Comparison of ENCODE assay signal across 8 cellular contexts in genomic region chr5:176388341-176389113, GRCh38. TPM values are rescaled to one million over a fixed set of nuclear protein-coding genes. Genes with fewer than 3 reads are reported as not detected.
A peak's percentile ranks its signal among the peaks of the same experiment; 100 is the strongest.
DNase-seq lines count a peak whose midpoint lies in the region; ATAC-seq and TF ChIP-seq lines count a peak whose summit lies in the region.

A gene with protein sequence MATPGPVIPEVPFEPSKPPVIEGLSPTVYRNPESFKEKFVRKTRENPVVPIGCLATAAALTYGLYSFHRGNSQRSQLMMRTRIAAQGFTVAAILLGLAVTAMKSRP (plus strand): TSS chr5:176388751. CDS start chr5:176388820, 69 bp downstream.
Gene NOP16, minus strand, starts transcription at chr5:176388598. Its CDS starts 59 bp downstream, at chr5:176388539.

- H3K9me3 Mint-ChIP-seq in activated T-cell treated with anti-CD3 and anti-CD28 coated beads, Interleukin-2, amount 50 U/mL, for 4 hours = no peaks in the 10 kb centered on the region

- H3K4me3 Mint-ChIP-seq in activated T-cell treated with anti-CD3 and anti-CD28 coated beads, Interleukin-2, amount 50 U/mL, for 4 hours = peak within 1 kb of the TSS; percentile 100

- H3K27ac ChIP-seq in Panc1 (ENCODE audit: low read length) (peak within 1 kb of the TSS; percentile 100), muscle layer of colon (ENCODE audit: low read depth, low read length) (peak within 1 kb of the TSS; percentile 98)

- DNase-seq in DMS53 (lab: John Stamatoyannopoulos, UW) (peak; percentile 100), KG1 (lab: John Stamatoyannopoulos, UW) (peak; percentile 98), Panc1 (ENCODE audit: low read depth, low spot score) (peak; percentile 98)
- DNase-seq in activated T-cell treated with anti-CD3 and anti-CD28 coated beads, Interleukin-2, amount 50 U/mL, for 4 hours = peak; percentile 99
- DNase-seq in stimulated activated CD8-positive, alpha-beta memory T cell treated with anti-CD3 and anti-CD28 coated beads, Interleukin-7, amount 100 ng/mL, for 24 hours (ENCODE audit: low read depth) = peak; percentile 98

- no peaks in the 10 kb centered on the region for H3K27me3 Mint-ChIP-seq in activated T-cell treated with anti-CD3 and anti-CD28 coated beads, Interleukin-2, amount 50 U/mL, for 4 hours (ENCODE audit: low read depth)

- H3K9me3 ChIP-seq in Panc1 (ENCODE audit: control insufficient read depth, insufficient read depth, low read depth, low read length) (no peaks in the 10 kb centered on the region), muscle layer of colon (ENCODE audit: low read length) (no peaks in the 10 kb centered on the region)

- in situ Hi-C loops in Panc1 (cut with HindIII; ENCODE audit: low pct_unique_long_range_greater_than_20kb, low sequenced_read_pairs) = no loop called here

- peaks cover 24% of the 10 kb centered on the region for H3K36me3 ChIP-seq in Panc1 (ENCODE audit: control insufficient read depth, insufficient read depth, low read length)
- H3K36me3 ChIP-seq in muscle layer of colon (ENCODE audit: insufficient read depth, low read length) = peaks cover 43% of the 10 kb centered on the region

- H3K4me1 ChIP-seq in Panc1 (ENCODE audit: control insufficient read depth, insufficient read depth, low read length) = peaks cover 17% of the 10 kb centered on the region
- H3K4me1 ChIP-seq in muscle layer of colon (ENCODE audit: insufficient read depth, low read length) = peaks cover 18% of the 10 kb centered on the region

- no peak for TF ChIP-seq CTCF in Panc1 (IDR thresholded peaks at IDR 0.05)

- H3K36me3 Mint-ChIP-seq in activated T-cell treated with anti-CD3 and anti-CD28 coated beads, Interleukin-2, amount 50 U/mL, for 4 hours (ENCODE audit: insufficient read depth) = peaks cover 41% of the 10 kb centered on the region

- ATAC-seq in GM21723 (IDR thresholded peaks at IDR 0.05; ENCODE audit: unreplicated experiment) (peak; percentile 88), Panc1 (peak; percentile 94), esophagus mucosa (peak; percentile 95)
- ATAC-seq in activated T-cell treated with anti-CD3 and anti-CD28 coated beads, Interleukin-2, amount 50 U/mL, for 4 hours = peak; percentile 88 to 90

- H3K4me3 ChIP-seq in Panc1 (ENCODE audit: low read depth in 2 of 2, low read length in 2 of 2) (peak within 1 kb of the TSS; percentile 76 to 94), muscle layer of colon (ENCODE audit: low read depth in 1 of 2, low read length in 2 of 2) (peak within 1 kb of the TSS; percentile 68 to 83)

- H3K27me3 ChIP-seq in Panc1 (ENCODE audit: control insufficient read depth, insufficient read depth, low read length) (no peaks in the 10 kb centered on the region), muscle layer of colon (ENCODE audit: control insufficient read depth in 1 of 2, insufficient read depth in 2 of 2, low read length in 2 of 2) (no peaks in the 10 kb centered on the region)

- POLR2A ChIA-PET in Panc1 (lab: Charles Lee) = no interaction called here

- no TSS peak for BruUV-seq in Panc1 (replicated peaks; lab: Mats Ljungman, UMichigan)

- H3K4me1 Mint-ChIP-seq in activated T-cell treated with anti-CD3 and anti-CD28 coated beads, Interleukin-2, amount 50 U/mL, for 4 hours (ENCODE audit: low read depth) = peaks cover 31% of the 10 kb centered on the region

- intact Hi-C loops in Panc1 (cut with micrococcal nuclease; ENCODE audit: unreplicated experiment) = loop anchor here (2.0 kb wide), 1 partner anchor 64 kb away; no protein-coding TSS in a partner anchor

- CTCF ChIA-PET in Panc1 (lab: Charles Lee) = no interaction called here

- peak within 1 kb of the TSS; percentile 79 for H3K9ac ChIP-seq in muscle layer of colon (ENCODE audit: low read length)

RNA-seq across cellular contexts. Expression of the first gene that starts in this region (rescaled TPM):
- 162 TPM for total RNA-seq in Panc1 (2021; ENCODE audit: unreplicated experiment)
- polyA plus RNA-seq in Panc1 (2012; ENCODE audit: insufficient read length) = 179 TPM
- 100 to 1,000 TPM in 1 of 3 donors, 10 to 100 TPM in 2; 87.5 to 101 (median 95.8) TPM for total RNA-seq in activated T-cell treated with anti-CD3 and anti-CD28 coated beads, Interleukin-2, amount 50 U/mL, for 4 hours
- 101 TPM for total RNA-seq in esophagus mucosa

RNA-seq across cellular contexts. Expression of gene NOP16, which starts in this region (rescaled TPM):
- total RNA-seq in Panc1 (2021; ENCODE audit: unreplicated experiment) (76.2 TPM), esophagus mucosa (39.5 TPM)
- 101 TPM for polyA plus RNA-seq in Panc1 (2012; ENCODE audit: insufficient read length)
- 100 to 1,000 TPM; 247 to 262 (median 255) TPM for total RNA-seq in activated T-cell treated with anti-CD3 and anti-CD28 coated beads, Interleukin-2, amount 50 U/mL, for 4 hours

Comparison
In these comparisons a context has a peak if more than half of its experiments do, and no peak if none do; other contexts are left out.
1. Peak in every context shown above with its lines: DNase-seq, ATAC-seq, H3K4me3 ChIP-seq and H3K27ac ChIP-seq.